In the genomic region with DNA sequence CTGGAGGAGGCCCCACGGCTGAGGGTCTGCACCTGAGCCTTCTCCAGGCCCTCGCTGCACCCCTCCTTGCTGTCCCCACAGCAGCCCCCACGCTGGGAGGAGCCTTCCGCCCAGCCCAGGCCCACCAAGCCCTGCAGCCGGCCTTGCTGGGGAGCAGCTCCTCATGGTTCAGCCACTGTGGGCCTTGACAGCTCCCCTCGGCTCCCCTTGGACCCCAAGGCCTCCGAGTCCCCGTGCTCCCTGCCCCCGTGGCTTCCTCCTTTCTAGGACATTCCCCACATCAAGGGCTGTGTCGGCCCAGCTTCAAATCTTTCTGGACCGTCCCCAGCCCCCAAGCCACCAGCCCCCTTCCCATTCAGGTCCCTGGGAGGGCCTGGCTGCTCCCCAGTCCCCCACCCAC, we compare ENCODE assay signal across 23 cellular contexts.
DNase-seq lines count a peak whose midpoint lies in the region; ATAC-seq, FAIRE-seq and TF ChIP-seq lines count a peak whose summit lies in the region.
"Had no signal": no experiment of that assay in that cellular context is flagged by ENCODE, and none has a peak within 500 bp of the region (broad histone marks: within the 10 kb centered on the region; RNA-seq: fewer than 3 reads in every experiment).

No MANE protein-coding gene starts in this region.

- H3K9me3 Mint-ChIP-seq in natural killer cell = no peaks in the 10 kb centered on the region
- H3K9me3 Mint-ChIP-seq: CD4-positive, alpha-beta T cell had no signal

- H3K27ac ChIP-seq in caudate nucleus (ENCODE audit: low read depth, low read length) = peak overlapping the region; percentile 40
- H3K27ac ChIP-seq in hepatocyte = peak overlapping the region; percentile 97
- peak overlapping the region; percentile 32 for H3K27ac ChIP-seq in rectal smooth muscle tissue (ENCODE audit: low read depth, low read length)
- H3K27ac ChIP-seq in tibial artery = peak overlapping the region; percentile 90 to 93
- H3K27ac ChIP-seq: BLaER1, SJSA1 had no signal

- H3K27me3 Mint-ChIP-seq in natural killer cell (ENCODE audit: low read depth in 2 of 2) = peaks cover 0 to 7% of the 10 kb centered on the region in 2 donors
- H3K27me3 Mint-ChIP-seq: CD4-positive, alpha-beta T cell had no signal

- no peak overlapping the region for H3K4me3 ChIP-seq in hepatocyte
- H3K4me3 ChIP-seq in rectal smooth muscle tissue (ENCODE audit: low read length) = no peak overlapping the region
- H3K4me3 ChIP-seq in tibial artery = no peak overlapping the region
- H3K4me3 ChIP-seq: BLaER1, GM23338, SJSA1 had no signal

- TF ChIP-seq CTCF in hepatocyte (IDR thresholded peaks at IDR 0.05; ENCODE audit: poor library complexity) = no peak
- TF ChIP-seq CTCF in tibial artery (IDR thresholded peaks at IDR 0.05) = no peak
- no peak for TF ChIP-seq CTCF in natural killer cell (IDR thresholded peaks at IDR 0.05)

- H4K20me1 ChIP-seq in hepatocyte (ENCODE audit: insufficient read depth, poor library complexity, severe bottlenecking) = no peaks in the 10 kb centered on the region

- no peaks in the 10 kb centered on the region for H3K9me2 ChIP-seq in hepatocyte (replicated peaks; ENCODE audit: insufficient read depth)

- peaks cover 0 to 6% of the 10 kb centered on the region in 2 donors for H3K4me1 Mint-ChIP-seq in natural killer cell

- no peaks in the 10 kb centered on the region for H3K36me3 Mint-ChIP-seq in natural killer cell

- intact Hi-C loops in tibial artery (cut with DNase I; ENCODE audit: low total_unique reads) (no loop called here), natural killer cell (cut with micrococcal nuclease) (no loop called here)

- TF ChIP-seq POLR2A in GM12891 (IDR thresholded peaks at IDR 0.05; ENCODE audit: low read depth, low read length) = no peak

- H2AFZ ChIP-seq in hepatocyte = no peak overlapping the region
- H2AFZ ChIP-seq: GM23338 had no signal

- no peak overlapping the region for H3K4me3 Mint-ChIP-seq in natural killer cell
- H3K4me3 Mint-ChIP-seq: CD4-positive, alpha-beta T cell; GM23338 had no signal

- no peaks in the 10 kb centered on the region for H3K79me2 ChIP-seq in hepatocyte

- no peaks in the 10 kb centered on the region for H3K36me3 ChIP-seq in hepatocyte (replicated peaks; ENCODE audit: insufficient read depth, low read depth)
- H3K36me3 ChIP-seq in rectal smooth muscle tissue (ENCODE audit: control insufficient read depth, insufficient read depth, low read length) = no peaks in the 10 kb centered on the region
- H3K36me3 ChIP-seq in tibial artery = no peaks in the 10 kb centered on the region
- H3K36me3 ChIP-seq: BLaER1, SJSA1 had no signal

- no peak overlapping the region for H3K27ac Mint-ChIP-seq in natural killer cell
- H3K27ac Mint-ChIP-seq: CD4-positive, alpha-beta T cell; GM23338 had no signal

- ATAC-seq in natural killer cell (no peak), HG03378 (IDR thresholded peaks at IDR 0.05; ENCODE audit: unreplicated experiment) (no peak)

- 92% methylated on average over 10 of the region's 11 CpGs for WGBS in hepatocyte (ENCODE audit: low lambda C conversion rate, missing lambda C conversion rate)

- DNase-seq in caudate nucleus (lab: John Stamatoyannopoulos, UW) (no peak), hepatocyte (ENCODE audit: low spot score) (no peak), tibial artery (no peak), natural killer cell (no peak), GM12891 (ENCODE audit: insufficient read length, low spot score) (no peak)
- DNase-seq: CD4-positive, alpha-beta T cell; COR-L47; DMS 273 treated with DMSO at 0.1 percent for 48 hours; DMS79 treated with DMSO at 0.1 percent for 48 hours; HCEC 1CT; IMR-90; MV-4-11; NCI-H2029 treated with DMSO at 0.1 percent for 48 hours; NCI-H345; NCI-H526; OCI-M1 had no signal

- peaks cover 28% of the 10 kb centered on the region for H3K4me1 ChIP-seq in hepatocyte (ENCODE audit: insufficient read depth)
- H3K4me1 ChIP-seq in rectal smooth muscle tissue (ENCODE audit: control insufficient read depth, insufficient read depth, low read length) = peaks cover 35% of the 10 kb centered on the region
- H3K4me1 ChIP-seq in tibial artery = peaks cover 9 to 59% (median 45%) of the 10 kb centered on the region in 4 donors

- H3K4me2 ChIP-seq in hepatocyte = no peak overlapping the region
- H3K4me2 ChIP-seq: GM23338 had no signal

- H3K9ac ChIP-seq in rectal smooth muscle tissue (ENCODE audit: low read length) = no peak overlapping the region
- H3K9ac ChIP-seq: BLaER1 had no signal

- FAIRE-seq in GM12891 (lab: Jason Lieb, UNC) = no peak
- FAIRE-seq: HTR-8/SVneo, RCC 7860 had no signal

- no peaks in the 10 kb centered on the region for H3K27me3 ChIP-seq in hepatocyte
- H3K27me3 ChIP-seq in rectal smooth muscle tissue (ENCODE audit: control insufficient read depth, insufficient read depth, low read length) = no peaks in the 10 kb centered on the region
- H3K27me3 ChIP-seq in tibial artery = no peaks in the 10 kb centered on the region
- H3K27me3 ChIP-seq: SJSA1 had no signal

- H3K9me3 ChIP-seq in hepatocyte (ENCODE audit: low read depth) = no peaks in the 10 kb centered on the region
- H3K9me3 ChIP-seq in tibial artery = no peaks in the 10 kb centered on the region
- H3K9me3 ChIP-seq: SJSA1 had no signal

TF ChIP-seq in GM12891, 5 proteins besides CTCF, POLR2A, EP300 and RAD21:
- TF ChIP-seq SPI1 (IDR thresholded peaks at IDR 0.05; ENCODE audit: low read depth, low read length) (no peak), POU2F2 (IDR thresholded peaks at IDR 0.05; ENCODE audit: low read depth, low read length) (no peak), PAX5 (IDR thresholded peaks at IDR 0.05; ENCODE audit: insufficient read depth, low read length, severe bottlenecking) (no peak), POLR2AphosphoS5 (IDR thresholded peaks at IDR 0.05; ENCODE audit: low read depth, low read length) (no peak), TAF1 (IDR thresholded peaks at IDR 0.05; ENCODE audit: low read depth, low read length) (no peak)

Comparison
In these comparisons a context has a peak if more than half of its experiments do, and no peak if none do; other contexts are left out.
1. H3K27ac ChIP-seq: peak in every context shown above with its lines; median percentile 97 in hepatocyte; 92 in tibial artery; 40 in caudate nucleus; 32 in rectal smooth muscle tissue.